Comparison of ENCODE assay signal across 14 cellular contexts in the genomic region with DNA sequence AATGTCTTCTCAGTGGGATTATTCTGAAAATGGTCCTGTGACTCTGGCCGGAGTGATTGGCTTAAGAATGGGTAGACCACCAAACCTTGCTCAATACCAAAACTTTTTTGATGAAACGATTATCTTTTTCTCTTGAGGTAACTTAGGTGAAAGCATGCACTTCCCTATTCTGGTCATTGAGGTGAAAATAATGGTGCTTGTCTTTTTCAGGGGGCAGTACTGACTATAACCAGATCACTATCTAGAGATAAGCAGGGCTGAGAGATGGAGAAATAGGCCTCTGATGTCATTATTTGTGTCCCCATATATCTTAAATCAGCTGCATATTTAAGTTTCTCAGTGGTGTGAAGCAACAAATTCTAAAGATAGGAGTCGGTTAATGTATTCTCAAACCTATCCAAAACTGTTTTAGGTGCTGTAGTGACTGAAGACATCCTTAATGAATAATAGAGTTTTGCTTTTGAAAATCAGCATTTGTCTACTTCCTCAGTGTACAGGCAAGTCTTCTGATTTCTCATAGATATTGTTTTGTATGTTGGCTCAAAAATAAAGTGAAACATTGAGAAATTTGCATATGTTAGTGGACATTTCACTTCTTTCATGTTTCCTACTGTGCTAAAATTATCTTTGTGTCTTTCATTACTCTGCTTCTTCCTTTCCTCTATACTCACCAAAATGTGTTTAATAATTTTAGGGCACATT.
A peak's percentile ranks its signal among the peaks of the same experiment; 100 is the strongest.
DNase-seq lines count a peak whose midpoint lies in the region; ATAC-seq, FAIRE-seq and TF ChIP-seq lines count a peak whose summit lies in the region.
"Had no signal": no experiment of that assay in that cellular context is flagged by ENCODE, and none has a peak within 500 bp of the region (broad histone marks: within the 10 kb centered on the region; RNA-seq: fewer than 3 reads in every experiment).

No MANE protein-coding gene starts in this region.

- H4K20me1 ChIP-seq in GM12878 (ENCODE audit: control insufficient read depth, insufficient read depth): no peaks in the 10 kb centered on the region

- in situ Hi-C loops in GM12878 (cut with MboI): no loop called here

- peak; percentile 78 for FAIRE-seq in GM12878 (lab: Jason Lieb, UNC)

- RAD21 ChIA-PET in GM12878 (lab: Charles Lee; ENCODE audit: unreplicated experiment): no interaction called here

- TF ChIP-seq CTCF in GM12878 (IDR thresholded peaks at IDR 0.05 in 2 of 3, conservative IDR thresholded peaks at IDR 0.05 in 1 of 3; ENCODE audit: control insufficient read depth in 2 of 3, extremely low read depth in 1 of 3, insufficient read depth in 1 of 3, low read depth in 3 of 3, low read length in 3 of 3) (no peak), chondrocyte (IDR thresholded peaks at IDR 0.05) (no peak)
- TF ChIP-seq CTCF in CD4-positive, alpha-beta T cell (IDR thresholded peaks at IDR 0.05): no peak

- TF ChIP-seq EP300 in GM12878 (IDR thresholded peaks at IDR 0.05; ENCODE audit: borderline replicate concordance in 1 of 2, control insufficient read depth in 1 of 2, low read depth in 2 of 2, low read length in 2 of 2): no peak

- CTCF ChIA-PET in GM12878 (lab: Yijun Ruan, JAX): no interaction called here
- CTCF ChIA-PET in CD4-positive, alpha-beta T cell (lab: Charles Lee): no interaction called here

- 0 out of 2 replicates have a peak overlapping the region, but pooled peaks have one; percentile 6 for H3K27ac ChIP-seq in GM12878 (ENCODE audit: control insufficient read depth, insufficient read depth)
- H3K27ac ChIP-seq in CD4-positive, alpha-beta T cell (ENCODE audit: low read depth, low read length): no peak overlapping the region
- H3K27ac ChIP-seq: VCaP had no signal

- no peak overlapping the region for H3K4me3 Mint-ChIP-seq in CD4-positive, alpha-beta T cell
- no peak overlapping the region for H3K4me3 Mint-ChIP-seq in chondrocyte (ENCODE audit: unreplicated experiment)
- H3K4me3 Mint-ChIP-seq: natural killer cell treated with Interleukin-12 subunit alpha and Interleukin-12 subunit beta and Interleukin-15 and Interleukin-18, amount 100 ng/mL, for 72 hours had no signal

- no peak overlapping the region for H2AFZ ChIP-seq in GM12878 (ENCODE audit: control insufficient read depth, low read depth, low read length)

- 22% methylated on average over 3 of the region's 3 CpGs for WGBS in GM12878 (ENCODE audit: insufficient coverage, insufficient replicate concordance, low lambda C conversion rate, missing lambda C conversion rate)

- H3K36me3 Mint-ChIP-seq in CD4-positive, alpha-beta T cell (ENCODE audit: low read depth): no peaks in the 10 kb centered on the region
- peaks cover 3% of the 10 kb centered on the region for H3K36me3 Mint-ChIP-seq in chondrocyte (ENCODE audit: low read depth)
- H3K36me3 Mint-ChIP-seq: natural killer cell treated with Interleukin-12 subunit alpha and Interleukin-12 subunit beta and Interleukin-15 and Interleukin-18, amount 100 ng/mL, for 72 hours had no signal

- no peaks in the 10 kb centered on the region for H3K27me3 Mint-ChIP-seq in CD4-positive, alpha-beta T cell
- no peaks in the 10 kb centered on the region for H3K27me3 Mint-ChIP-seq in chondrocyte (ENCODE audit: low read depth)
- H3K27me3 Mint-ChIP-seq: natural killer cell treated with Interleukin-12 subunit alpha and Interleukin-12 subunit beta and Interleukin-15 and Interleukin-18, amount 100 ng/mL, for 72 hours had no signal

- ATAC-seq in GM18870 (IDR thresholded peaks at IDR 0.05; ENCODE audit: unreplicated experiment): peak; percentile 92
- ATAC-seq in GM21576 (IDR thresholded peaks at IDR 0.05; ENCODE audit: unreplicated experiment): peak; percentile 88
- peak; percentile 90 for ATAC-seq in HG03097 (IDR thresholded peaks at IDR 0.05; ENCODE audit: low FRiP score, unreplicated experiment)
- peak; percentile 96 for ATAC-seq in GM12878
- no peak for ATAC-seq in CD4-positive, alpha-beta T cell (ENCODE audit: poor library complexity)
- ATAC-seq: natural killer cell treated with Interleukin-12 subunit alpha and Interleukin-12 subunit beta and Interleukin-15 and Interleukin-18, amount 100 ng/mL, for 72 hours had no signal

- no peaks in the 10 kb centered on the region for H3K79me2 ChIP-seq in GM12878 (ENCODE audit: control insufficient read depth, insufficient read depth, low read length)

- H3K4me3 ChIP-seq in GM12878: no peak overlapping the region

- SMC1A ChIA-PET in GM12878 (lab: Charles Lee; ENCODE audit: uncharacterized antibody, unreplicated experiment): no interaction called here

- DNase-seq in GM12878 (ENCODE audit: low read depth, low spot score): peak; percentile 7
- no peak for DNase-seq in GOT3 (lab: John Stamatoyannopoulos, UW)
- no peak for DNase-seq in CD4-positive, alpha-beta T cell
- no peak for DNase-seq in chondrocyte (ENCODE audit: low spot score)
- DNase-seq in NCI-H524 (lab: John Stamatoyannopoulos, UW): no peak
- DNase-seq: cerebellar nuclear complex; COR-L47; RPMI8226; stimulated activated CD8-positive, alpha-beta memory T cell treated with anti-CD3 and anti-CD28 coated beads, Interleukin-4, amount 100 ng/mL, for 48 hours had no signal

- intact Hi-C loops in GM12878 (cut with micrococcal nuclease; ENCODE audit: unreplicated experiment): no loop called here
- intact Hi-C loops in CD4-positive, alpha-beta T cell (cut with DNase I, micrococcal nuclease): no loop called here

- no peaks in the 10 kb centered on the region for H3K36me3 ChIP-seq in GM12878 (ENCODE audit: control insufficient read depth in 2 of 2, insufficient read depth in 2 of 2, low read length in 1 of 2)

- H3K9me3 ChIP-seq in GM12878 (replicated peaks; ENCODE audit: control insufficient read depth, insufficient read depth, low read length): no peaks in the 10 kb centered on the region; the same call in 1 of the 3 replicates
- no peaks in the 10 kb centered on the region for H3K9me3 ChIP-seq in CD4-positive, alpha-beta T cell (ENCODE audit: control insufficient read depth, low read length)

- no peak for TF ChIP-seq RAD21 in GM12878 (IDR thresholded peaks at IDR 0.05; ENCODE audit: insufficient read depth, low read depth, low read length)

- peaks cover 9% of the 10 kb centered on the region for H3K9me3 Mint-ChIP-seq in CD4-positive, alpha-beta T cell
- peaks cover 11% of the 10 kb centered on the region for H3K9me3 Mint-ChIP-seq in chondrocyte (ENCODE audit: low read depth)

- H3K4me1 ChIP-seq in GM12878 (ENCODE audit: control insufficient read depth, insufficient read depth, low read length): peaks cover 10% of the 10 kb centered on the region; the same call in 1 of the 2 replicates

- peak overlapping the region; percentile 59 for H3K4me2 ChIP-seq in GM12878 (ENCODE audit: control insufficient read depth, insufficient read depth)

- H3K9ac ChIP-seq in GM12878 (ENCODE audit: control insufficient read depth, insufficient read depth, low read length): no peak overlapping the region

- no peaks in the 10 kb centered on the region for H3K4me1 Mint-ChIP-seq in CD4-positive, alpha-beta T cell (ENCODE audit: low read depth)
- H3K4me1 Mint-ChIP-seq in chondrocyte (ENCODE audit: low read depth): no peaks in the 10 kb centered on the region

- TF ChIP-seq POLR2A in GM12878 (IDR thresholded peaks at IDR 0.05; ENCODE audit: low read depth, low read length): no peak

- H3K27ac Mint-ChIP-seq in CD4-positive, alpha-beta T cell: no peak overlapping the region
- no peak overlapping the region for H3K27ac Mint-ChIP-seq in chondrocyte (ENCODE audit: unreplicated experiment)
- H3K27ac Mint-ChIP-seq: natural killer cell treated with Interleukin-12 subunit alpha and Interleukin-12 subunit beta and Interleukin-15 and Interleukin-18, amount 100 ng/mL, for 72 hours had no signal

- no TSS peak for BruUV-seq in GM12878 (replicated peaks; lab: Mats Ljungman, UMichigan)

- POLR2A ChIA-PET in GM12878 (lab: Charles Lee): no interaction called here
- POLR2A ChIA-PET in CD4-positive, alpha-beta T cell (lab: Charles Lee): no interaction called here

- H3K27me3 ChIP-seq in GM12878 (replicated peaks in 1 of 2; ENCODE audit: control insufficient read depth in 2 of 2, insufficient read depth in 2 of 2, low read length in 1 of 2): no peaks in the 10 kb centered on the region
- H3K27me3 ChIP-seq in CD4-positive, alpha-beta T cell (ENCODE audit: control insufficient read depth, insufficient read depth, low read length): no peaks in the 10 kb centered on the region

TF ChIP-seq in GM12878, 131 proteins besides CTCF, POLR2A, EP300 and RAD21:
- TF ChIP-seq ZNF217 (IDR thresholded peaks at IDR 0.05) (no peak), CREB1 (IDR thresholded peaks at IDR 0.05; ENCODE audit: low read depth) (no peak), FOS (IDR thresholded peaks at IDR 0.05; ENCODE audit: borderline replicate concordance, extremely low read depth, insufficient read length) (no peak), ZNF384 (IDR thresholded peaks at IDR 0.05; ENCODE audit: borderline replicate concordance, low read depth, low read length) (no peak), USF2 (IDR thresholded peaks at IDR 0.05; ENCODE audit: borderline replicate concordance, low read depth, low read length) (no peak), ZNF24 (IDR thresholded peaks at IDR 0.05) (no peak), SPI1 (IDR thresholded peaks at IDR 0.05; ENCODE audit: borderline replicate concordance, insufficient read depth, low read depth, low read length) (peak; percentile 73; the same call in 1 of the 2 replicates), HDAC6 (IDR thresholded peaks at IDR 0.05; ENCODE audit: unreplicated experiment) (no peak), JUND (IDR thresholded peaks at IDR 0.05; ENCODE audit: low read depth, low read length) (no peak), RUNX3 (IDR thresholded peaks at IDR 0.05; ENCODE audit: low read length) (0 out of 2 replicates have a peak, but pooled peaks have one; percentile 16)
TF ChIP-seq in GM12878: peak in this region for 2.
